In genomic region chr6:53986165-53986720, GRCh38 we compare ENCODE assay signal across 8 cellular contexts.
DNase-seq lines count a peak whose midpoint lies in the region; FAIRE-seq and TF ChIP-seq lines count a peak whose summit lies in the region.

No MANE protein-coding gene starts in this region.

- H3K27me3 ChIP-seq in trophoblast cell (ENCODE audit: insufficient read depth, low read length): no peaks in the 10 kb centered on the region

- no peaks in the 10 kb centered on the region for H3K79me2 ChIP-seq in trophoblast cell (ENCODE audit: control insufficient read depth, insufficient read depth, low read length, poor library complexity)

- no peak overlapping the region for H2AK5ac ChIP-seq in trophoblast cell (ENCODE audit: low read length)

- no peak overlapping the region for H3K4ac ChIP-seq in trophoblast cell (ENCODE audit: low read depth, low read length)

- H4K91ac ChIP-seq in trophoblast cell (ENCODE audit: low read depth, low read length): no peak overlapping the region

- H2AFZ ChIP-seq in trophoblast cell (ENCODE audit: insufficient read depth, low read length, poor library complexity): no peak overlapping the region

- H2BK12ac ChIP-seq in trophoblast cell (ENCODE audit: low read length): no peak overlapping the region

- no peak overlapping the region for H3K27ac ChIP-seq in trophoblast cell (ENCODE audit: low read depth, low read length)

- H3K4me1 ChIP-seq in trophoblast cell (ENCODE audit: control insufficient read depth in 1 of 2, insufficient read depth in 2 of 2, low read length in 2 of 2): no peaks in the 10 kb centered on the region

- no peak overlapping the region for H3K18ac ChIP-seq in trophoblast cell (ENCODE audit: low read length)

- H3K23ac ChIP-seq in trophoblast cell (ENCODE audit: low read length): no peak overlapping the region

- H3K4me3 ChIP-seq in AG09309 (ENCODE audit: control insufficient read depth, low read depth, low read length): no peak overlapping the region
- no peak overlapping the region for H3K4me3 ChIP-seq in fibroblast of the aortic adventitia (ENCODE audit: low read depth, low read length)
- H3K4me3 ChIP-seq in trophoblast cell (ENCODE audit: low read depth, low read length): no peak overlapping the region

- H4K8ac ChIP-seq in trophoblast cell (ENCODE audit: low read depth, low read length): no peak overlapping the region

- no peak overlapping the region for H4K12ac ChIP-seq in trophoblast cell (ENCODE audit: low read depth, low read length)

- TF ChIP-seq POLR2A in GM12891 (IDR thresholded peaks at IDR 0.05; ENCODE audit: low read depth, low read length): no peak

- TF ChIP-seq EP300 in Ishikawa (IDR thresholded peaks at IDR 0.05; ENCODE audit: borderline replicate concordance): no peak

- H2BK5ac ChIP-seq in trophoblast cell (ENCODE audit: low read depth, low read length, poor library complexity): no peak overlapping the region

- H3K14ac ChIP-seq in trophoblast cell (ENCODE audit: low read length): no peak overlapping the region

- DNase-seq in AG09309 (ENCODE audit: low read depth) (peak; percentile 57), GM18507 (ENCODE audit: extremely low spot score, insufficient read length, low read depth) (peak; percentile 11), SHP77 treated with DMSO at 0.1 percent for 48 hours (lab: John Stamatoyannopoulos, UW) (peak; percentile 2), fibroblast of the aortic adventitia (ENCODE audit: low read depth) (peak; percentile 77), trophoblast cell (peak; percentile 22 to 73), GM12891 (ENCODE audit: insufficient read length, low spot score) (no peak)
- no peak for DNase-seq in activated CD8-positive, alpha-beta memory T cell treated with anti-CD3 and anti-CD28 coated beads, Interleukin-2, amount 50 U/mL, for 4 hours

- H2BK120ac ChIP-seq in trophoblast cell (ENCODE audit: insufficient read depth, low read length, poor library complexity): no peak overlapping the region

- H3K9me3 ChIP-seq in trophoblast cell (ENCODE audit: insufficient read depth, low read depth, low read length): no peaks in the 10 kb centered on the region

- H3K79me1 ChIP-seq in trophoblast cell (ENCODE audit: low read length): no peaks in the 10 kb centered on the region

- no peak overlapping the region for H3K9ac ChIP-seq in trophoblast cell (ENCODE audit: low read length)

- TF ChIP-seq CTCF in AG09309 (IDR thresholded peaks at IDR 0.05; ENCODE audit: control insufficient read depth, insufficient read depth, low read depth, low read length, missing control alignments): peak; percentile 82
- TF ChIP-seq CTCF in fibroblast of the aortic adventitia (IDR thresholded peaks at IDR 0.05; ENCODE audit: insufficient read depth, low read length): peak; percentile 88

- H3K4me2 ChIP-seq in trophoblast cell (ENCODE audit: low read length): no peak overlapping the region

- peak; percentile 79 for FAIRE-seq in GM18507 (lab: Jason Lieb, UNC)
- FAIRE-seq in GM12891 (lab: Jason Lieb, UNC): no peak

- peak; percentile 91 for TF ChIP-seq RAD21 in Ishikawa (IDR thresholded peaks at IDR 0.05; ENCODE audit: low read depth)

- no CpG with 5 or more reads among the region's 3 CpGs for WGBS in trophoblast cell (ENCODE audit: extremely low coverage, insufficient coverage, insufficient read length)

- H3K36me3 ChIP-seq in trophoblast cell (ENCODE audit: control insufficient read depth in 1 of 2, insufficient read depth in 2 of 2, low read length in 2 of 2): no peaks in the 10 kb centered on the region

TF ChIP-seq in Ishikawa, 13 proteins besides CTCF, POLR2A, EP300 and RAD21:
- TF ChIP-seq MAX (IDR thresholded peaks at IDR 0.05) (no peak), TEAD4 (IDR thresholded peaks at IDR 0.05) (no peak), USF1 (IDR thresholded peaks at IDR 0.05) (no peak), NFIC (IDR thresholded peaks at IDR 0.05) (no peak), EGR1 (IDR thresholded peaks at IDR 0.05) (no peak), CEBPB (IDR thresholded peaks at IDR 0.05) (no peak), TCF12 (IDR thresholded peaks at IDR 0.05; ENCODE audit: low read depth) (no peak), CREB1 (IDR thresholded peaks at IDR 0.05; ENCODE audit: low read depth) (no peak)

TF ChIP-seq in GM12891, 5 proteins besides CTCF, POLR2A, EP300 and RAD21:
- TF ChIP-seq TAF1 (IDR thresholded peaks at IDR 0.05; ENCODE audit: low read depth, low read length): no peak
- no peak for TF ChIP-seq POU2F2 (IDR thresholded peaks at IDR 0.05; ENCODE audit: low read depth, low read length)
- no peak for TF ChIP-seq PAX5 (IDR thresholded peaks at IDR 0.05; ENCODE audit: insufficient read depth, low read length, severe bottlenecking)
- TF ChIP-seq POLR2AphosphoS5 (IDR thresholded peaks at IDR 0.05; ENCODE audit: low read depth, low read length): no peak
- no peak for TF ChIP-seq SPI1 (IDR thresholded peaks at IDR 0.05; ENCODE audit: low read depth, low read length)
TF ChIP-seq in GM12891: peak in this region for 0.

Comparison
In these comparisons a context has a peak if more than half of its experiments do, and no peak if none do; other contexts are left out.
1. DNase-seq: peak in AG09309 (single experiment), GM18507 (single experiment), SHP77 treated with DMSO at 0.1 percent for 48 hours (single experiment), fibroblast of the aortic adventitia (single experiment) and trophoblast cell (2 of 2); none in activated CD8-positive, alpha-beta memory T cell treated with anti-CD3 and anti-CD28 coated beads, Interleukin-2, amount 50 U/mL, for 4 hours (single experiment) and GM12891 (single experiment).